In the genomic region with DNA sequence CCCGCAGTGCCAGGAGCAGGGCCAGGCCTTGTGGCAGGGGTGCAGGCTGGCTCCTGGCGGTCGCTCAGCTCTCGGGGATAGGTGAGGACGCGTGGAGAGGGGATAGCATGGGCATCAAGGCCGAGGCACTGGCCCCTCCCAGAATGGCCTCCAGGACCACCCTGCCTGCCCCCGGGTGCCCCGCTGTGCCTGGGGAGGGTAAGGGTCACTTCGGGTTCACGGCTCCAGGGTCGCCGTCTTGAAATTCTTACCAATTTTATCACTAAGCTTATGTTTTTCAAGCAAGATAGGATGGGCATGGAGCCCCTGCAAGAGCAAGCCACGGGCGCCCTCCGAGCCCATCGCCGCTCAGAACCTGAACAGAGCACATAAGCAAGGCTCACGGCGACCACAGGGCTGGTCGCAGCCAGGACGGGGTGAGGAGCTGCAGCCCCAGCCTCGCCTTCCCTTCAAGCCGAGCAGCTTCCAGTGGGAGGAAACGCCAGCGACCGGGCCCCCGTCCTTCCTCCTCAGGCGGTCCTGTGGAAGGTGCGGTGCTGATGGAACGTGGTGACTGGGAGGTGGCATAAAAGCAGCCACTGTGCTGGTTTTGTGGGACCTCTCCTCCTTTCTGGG, we compare ENCODE assay signal across 15 cellular contexts. TPM values are rescaled to one million over a fixed set of nuclear protein-coding genes. Genes with fewer than 3 reads are reported as not detected.
DNase-seq lines count a peak whose midpoint lies in the region; ATAC-seq and TF ChIP-seq lines count a peak whose summit lies in the region.
"Had no signal": no experiment of that assay in that cellular context is flagged by ENCODE, and none has a peak within 500 bp of the region (broad histone marks: within the 10 kb centered on the region; RNA-seq: fewer than 3 reads in every experiment).

No MANE protein-coding gene starts in this region.

- H3K4me1 Mint-ChIP-seq in CD14-positive monocyte (no peaks in the 10 kb centered on the region), HFFc6 (ENCODE audit: low read depth) (no peaks in the 10 kb centered on the region)
- H3K4me1 Mint-ChIP-seq: CD8-positive, alpha-beta memory T cell had no signal

- DNase-seq in CD14-positive monocyte (ENCODE audit: low spot score) (peak; percentile 15), H7 (peak; percentile 49), neuronal stem cell (ENCODE audit: low spot score) (no peak), upper lobe of right lung (no peak), HFFc6 (no peak)
- DNase-seq: CD4-positive, alpha-beta T cell; CD8-positive, alpha-beta memory T cell; DMS 273 treated with DMSO at 0.1 percent for 48 hours; DMS79; EL; GOT3; HCEC 1CT had no signal

- H3K4me1 ChIP-seq in neuronal stem cell (ENCODE audit: control insufficient read depth in 2 of 2, insufficient read depth in 1 of 2, low read depth in 1 of 2, low read length in 2 of 2) (no peaks in the 10 kb centered on the region), upper lobe of right lung (no peaks in the 10 kb centered on the region)

- H3K18ac ChIP-seq in neuronal stem cell (ENCODE audit: low read length), result peak overlapping the region; percentile 76

- no peaks in the 10 kb centered on the region for H3K9me3 Mint-ChIP-seq in CD14-positive monocyte
- no peaks in the 10 kb centered on the region for H3K9me3 Mint-ChIP-seq in HFFc6
- H3K9me3 Mint-ChIP-seq: CD4-positive, alpha-beta T cell; CD8-positive, alpha-beta memory T cell had no signal

- H4K8ac ChIP-seq in neuronal stem cell (ENCODE audit: low read depth, low read length), result no peak overlapping the region

- H2BK5ac ChIP-seq in neuronal stem cell (ENCODE audit: low read length), result no peak overlapping the region

- intact Hi-C loops in CD14-positive monocyte (cut with micrococcal nuclease) (loop anchor here in 1 of 2 donors (10.0 kb wide), 1 partner anchor 436 kb away; a partner anchor contains a TSS), upper lobe of right lung (cut with DNase I) (no loop called here)

- H3K36me3 ChIP-seq in H7 (replicated peaks; ENCODE audit: control insufficient read depth, insufficient read depth, low read length), result no peaks in the 10 kb centered on the region
- H3K36me3 ChIP-seq in neuronal stem cell (replicated peaks in 1 of 2; ENCODE audit: control insufficient read depth in 2 of 2, insufficient read depth in 2 of 2, low read length in 2 of 2), result no peaks in the 10 kb centered on the region
- H3K36me3 ChIP-seq in upper lobe of right lung, result no peaks in the 10 kb centered on the region

- H3K4me3 Mint-ChIP-seq in CD14-positive monocyte (no peak overlapping the region), HFFc6 (no peak overlapping the region)
- H3K4me3 Mint-ChIP-seq: CD4-positive, alpha-beta T cell; CD8-positive, alpha-beta memory T cell had no signal

- no peak overlapping the region for H3K4me3 ChIP-seq in H7 (ENCODE audit: insufficient read depth, low read depth, low read length)
- H3K4me3 ChIP-seq in neuronal stem cell (ENCODE audit: low read length in 2 of 2), result no peak overlapping the region
- H3K4me3 ChIP-seq in upper lobe of right lung, result no peak overlapping the region

- H3K27ac Mint-ChIP-seq in CD14-positive monocyte (no peak overlapping the region), HFFc6 (no peak overlapping the region)
- H3K27ac Mint-ChIP-seq: CD4-positive, alpha-beta T cell; CD8-positive, alpha-beta memory T cell had no signal

- H2AFZ ChIP-seq in neuronal stem cell (ENCODE audit: low read length), result no peak overlapping the region

- H2BK120ac ChIP-seq in neuronal stem cell (ENCODE audit: low read depth, low read length), result no peak overlapping the region

- H2BK15ac ChIP-seq in neuronal stem cell (ENCODE audit: low read length), result no peak overlapping the region

- peak; percentile 30 for ATAC-seq in upper lobe of right lung
- no peak for ATAC-seq in GM21390 (IDR thresholded peaks at IDR 0.05; ENCODE audit: unreplicated experiment)
- no peak for ATAC-seq in GM18519 (IDR thresholded peaks at IDR 0.05; ENCODE audit: low FRiP score, unreplicated experiment)

- no peak overlapping the region for H3K9ac ChIP-seq in neuronal stem cell (ENCODE audit: low read depth, low read length, poor library complexity)

- H3K27ac ChIP-seq in neuronal stem cell (replicated peaks; ENCODE audit: low read length) (no peak overlapping the region), upper lobe of right lung (no peak overlapping the region)
- H3K27ac ChIP-seq: C4-2B had no signal

- H3K23ac ChIP-seq in neuronal stem cell (ENCODE audit: low read depth, low read length, poor library complexity), result peak overlapping the region; percentile 55

- no peak overlapping the region for H4K91ac ChIP-seq in neuronal stem cell (ENCODE audit: low read depth, low read length, poor library complexity)

- H2AK5ac ChIP-seq in neuronal stem cell (ENCODE audit: low read depth, low read length), result peak overlapping the region; percentile 88

- no CpG with 5 or more reads among the region's 31 CpGs for WGBS in neuronal stem cell (ENCODE audit: extremely low coverage in 2 of 2, insufficient read length in 2 of 2, insufficient replicate concordance in 1 of 2), 2 donors

- TF ChIP-seq CTCF in CD14-positive monocyte (IDR thresholded peaks at IDR 0.05) (no peak), upper lobe of right lung (IDR thresholded peaks at IDR 0.05) (no peak), HFFc6 (IDR thresholded peaks at IDR 0.05) (no peak)

- peak overlapping the region; percentile 82 for H3K14ac ChIP-seq in neuronal stem cell (ENCODE audit: low read length)

- H3K79me1 ChIP-seq in neuronal stem cell (ENCODE audit: low read depth, low read length), result peaks cover 2% of the 10 kb centered on the region

- H3K9me3 ChIP-seq in neuronal stem cell (replicated peaks in 1 of 2; ENCODE audit: control insufficient read depth in 2 of 2, insufficient read depth in 1 of 2, low read depth in 1 of 2, low read length in 2 of 2), result no peaks in the 10 kb centered on the region
- no peaks in the 10 kb centered on the region for H3K9me3 ChIP-seq in upper lobe of right lung

- H3K27me3 Mint-ChIP-seq in CD14-positive monocyte (ENCODE audit: low read depth in 3 of 3) (peaks cover 12 to 30% (median 24%) of the 10 kb centered on the region in 3 donors), HFFc6 (ENCODE audit: insufficient read depth) (peaks cover 70% of the 10 kb centered on the region)

- no peaks in the 10 kb centered on the region; the same call in 1 of the 2 replicates for H3K27me3 ChIP-seq in H7 (ENCODE audit: control insufficient read depth, insufficient read depth, low read length)
- H3K27me3 ChIP-seq in neuronal stem cell (ENCODE audit: control insufficient read depth in 3 of 3, insufficient read depth in 3 of 3, low read depth in 1 of 3, low read length in 3 of 3), result peaks cover 0 to 64% (median 0%) of the 10 kb centered on the region in 3 experiments
- peaks cover 56% of the 10 kb centered on the region for H3K27me3 ChIP-seq in upper lobe of right lung

- no peaks in the 10 kb centered on the region for H3K36me3 Mint-ChIP-seq in CD14-positive monocyte
- no peaks in the 10 kb centered on the region for H3K36me3 Mint-ChIP-seq in HFFc6 (ENCODE audit: low read depth)
- H3K36me3 Mint-ChIP-seq: CD8-positive, alpha-beta memory T cell had no signal

- H2BK12ac ChIP-seq in neuronal stem cell (ENCODE audit: low read length), result peak overlapping the region; percentile 22

- no peak overlapping the region for H3K4ac ChIP-seq in neuronal stem cell (ENCODE audit: low read length)

- H3K4me2 ChIP-seq in neuronal stem cell (ENCODE audit: insufficient read depth, low read length, poor library complexity, severe bottlenecking), result no peak overlapping the region

RNA-seq across cellular contexts. Expression of a gene that starts 14.2 kb away (rescaled TPM):
- polyA plus RNA-seq in CD14-positive monocyte, result 10 to 100 TPM; 14.1 to 35.0 TPM
- 171 and 173 TPM in 2 replicates for total RNA-seq in H7 (2014; rRNA removed; shearing (Covaris generic))
- 49.2 TPM for polyA plus RNA-seq in neuronal stem cell (2013, experiment 1 of 2)
- 50.1 TPM for polyA plus RNA-seq in neuronal stem cell (2013, experiment 2 of 2)
- 153 TPM for total RNA-seq in upper lobe of right lung
- 100 to 1,000 TPM; 119 to 164 (median 143) TPM for total RNA-seq in HFFc6 (2021; fragmentation: NEBNext Ultra II Directional; extraction: Animal tissue kit (Norgen Biotek cat#: 25700))

Comparison
In these comparisons a context has a peak if more than half of its experiments do, and no peak if none do; other contexts are left out.
1. DNase-seq: peak in CD14-positive monocyte (single experiment) and H7 (single experiment); none in neuronal stem cell (single experiment), upper lobe of right lung (single experiment) and HFFc6 (single experiment).